18 cellular contexts compared by ENCODE assay signal in the genomic region with DNA sequence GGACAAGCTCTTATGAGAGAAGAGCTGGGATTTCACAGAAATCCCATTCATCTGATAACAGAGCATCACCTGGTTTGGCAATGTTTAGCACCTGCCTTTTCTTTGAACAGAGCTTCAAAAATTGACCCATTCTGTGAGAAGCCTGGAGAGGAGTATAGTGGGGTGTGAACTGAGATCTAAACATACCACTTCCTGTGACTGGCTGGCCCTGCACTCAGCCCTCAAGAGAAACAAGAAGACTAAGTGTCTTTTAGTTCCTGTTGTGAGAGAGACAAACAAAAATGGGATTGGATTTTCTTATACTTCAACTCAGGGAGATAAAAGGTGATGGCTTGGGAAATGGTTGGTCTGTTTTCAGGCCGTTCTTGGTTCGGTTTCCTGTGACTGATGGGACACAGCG.
DNase-seq lines count a peak whose midpoint lies in the region; ATAC-seq, FAIRE-seq and TF ChIP-seq lines count a peak whose summit lies in the region.
"Had no signal": no experiment of that assay in that cellular context is flagged by ENCODE, and none has a peak within 500 bp of the region (broad histone marks: within the 10 kb centered on the region; RNA-seq: fewer than 3 reads in every experiment).

No MANE protein-coding gene starts in this region.

- DNase-seq in A673 (ENCODE audit: low spot score) (no peak), H9 (no peak), WTC11 (ENCODE audit: low spot score) (no peak), mesothelial cell of epicardium (ENCODE audit: low spot score in 2 of 2, unreplicated experiment in 2 of 2) (no peak), omental fat pad (ENCODE audit: low spot score) (no peak), small intestine (no peak), mammary epithelial cell (no peak), MM.1S (no peak)
- DNase-seq: Calu3; CD4-positive, CD25-positive, alpha-beta regulatory T cell; DMS79; NCI-H2029; NCI-H2227 treated with DMSO at 0.1 percent for 48 hours; NCI-H524 treated with DMSO at 0.1 percent for 48 hours; PC-3 had no signal

- H2BK15ac ChIP-seq in H9 (ENCODE audit: low read depth, low read length): no peak overlapping the region

- H3K4me2 ChIP-seq in H9 (ENCODE audit: insufficient read depth, insufficient read length, low read length): no peak overlapping the region
- no peak overlapping the region for H3K4me2 ChIP-seq in mammary epithelial cell (ENCODE audit: insufficient read depth, low read depth, low read length)
- no peak overlapping the region for H3K4me2 ChIP-seq in MM.1S (ENCODE audit: low read depth, low read length)
- H3K4me2 ChIP-seq: A549, GM23338 had no signal

- intact Hi-C loops in A673 (cut with micrococcal nuclease; ENCODE audit: unreplicated experiment) (no loop called here), mammary epithelial cell (cut with micrococcal nuclease) (no loop called here)

- no peaks in the 10 kb centered on the region for H3F3A ChIP-seq in MM.1S (ENCODE audit: insufficient read depth, low read length)

- no peak overlapping the region for H3K56ac ChIP-seq in H9 (ENCODE audit: insufficient read length, low read depth, low read length)

- H4K91ac ChIP-seq in H9 (ENCODE audit: insufficient read length, low read depth, low read length): no peak overlapping the region

- no peaks in the 10 kb centered on the region for H3K79me1 ChIP-seq in H9 (ENCODE audit: insufficient read depth, low read depth, low read length, poor library complexity, severe bottlenecking)

- no CpG with 5 or more reads among the region's 3 CpGs for whole genome bisulfite sequencing in H9 (ENCODE audit: extremely low coverage, insufficient read length, low lambda C conversion rate)
- WGBS in small intestine, 3 donors: 81 to 84% (median 81%) methylated on average over 3 of the region's 3 CpGs
- 100% methylated on average over 3 of the region's 3 CpGs for WGBS in mammary epithelial cell (ENCODE audit: low coverage, missing lambda C conversion rate)

- no peak overlapping the region for H3K23ac ChIP-seq in H9 (ENCODE audit: insufficient read length, low read depth, low read length)

- no peak for TF ChIP-seq CTCF in A673 (conservative IDR thresholded peaks at IDR 0.05; ENCODE audit: low read depth, low read length)
- TF ChIP-seq CTCF in H9 (conservative IDR thresholded peaks at IDR 0.05): no peak
- TF ChIP-seq CTCF in WTC11 (IDR thresholded peaks at IDR 0.05): no peak
- no peak for TF ChIP-seq CTCF in mesothelial cell of epicardium (IDR thresholded peaks at IDR 0.05; ENCODE audit: unreplicated experiment)
- TF ChIP-seq CTCF in omental fat pad (IDR thresholded peaks at IDR 0.05): no peak
- no peak for TF ChIP-seq CTCF in mammary epithelial cell (conservative IDR thresholded peaks at IDR 0.05 in 1 of 2, IDR thresholded peaks at IDR 0.05 in 1 of 2; ENCODE audit: extremely low read depth in 1 of 2, insufficient read depth in 1 of 2, low read depth in 1 of 2, low read length in 2 of 2)
- no peak for TF ChIP-seq CTCF in MM.1S (IDR thresholded peaks at IDR 0.05; ENCODE audit: low read length)

- FAIRE-seq in small intestine (lab: Jason Lieb, UNC): no peak
- FAIRE-seq: A549, GM12892 had no signal

- H3K27ac ChIP-seq in A673 (ENCODE audit: low read depth, low read length, poor library complexity, severe bottlenecking) (peak overlapping the region; percentile 6), H9 (ENCODE audit: insufficient read length, low read depth, low read length) (no peak overlapping the region), small intestine (ENCODE audit: low read depth in 1 of 2, low read length in 1 of 2) (no peak overlapping the region), mammary epithelial cell (ENCODE audit: insufficient read depth, low read depth, low read length) (no peak overlapping the region), MM.1S (ENCODE audit: low read length) (no peak overlapping the region)
- H3K27ac ChIP-seq: A549 had no signal

- in situ Hi-C loops in mammary epithelial cell (cut with MboI; ENCODE audit: low sequenced_read_pairs in 2 of 2): no loop called here

- H4K20me1 ChIP-seq in H9 (ENCODE audit: control insufficient read depth, insufficient read depth, insufficient read length) (no peaks in the 10 kb centered on the region), mammary epithelial cell (ENCODE audit: insufficient read depth, low read length) (no peaks in the 10 kb centered on the region), MM.1S (ENCODE audit: insufficient read depth, low read length) (no peaks in the 10 kb centered on the region)

- no peak overlapping the region for H3T11ph ChIP-seq in H9 (ENCODE audit: low read length)

- H3K23me2 ChIP-seq in H9 (ENCODE audit: insufficient read length, low read depth, low read length, poor library complexity, severe bottlenecking): no peaks in the 10 kb centered on the region

- H2AFZ ChIP-seq in H9 (ENCODE audit: low read length) (no peak overlapping the region), mammary epithelial cell (ENCODE audit: low read depth, low read length) (no peak overlapping the region), MM.1S (ENCODE audit: low read length) (no peak overlapping the region)
- H2AFZ ChIP-seq: GM23338 had no signal

- no peak overlapping the region for H3K9ac ChIP-seq in H9 (ENCODE audit: extremely low read depth, insufficient read length, low read length)
- H3K9ac ChIP-seq in mammary epithelial cell (ENCODE audit: insufficient read depth, low read length): no peak overlapping the region
- H3K9ac ChIP-seq in MM.1S (ENCODE audit: low read length): no peak overlapping the region

- POLR2A ChIA-PET in A673 (lab: Charles Lee; ENCODE audit: low non-redundant PET): no interaction called here
- POLR2A ChIA-PET in WTC11 (lab: Charles Lee): interaction anchor here (0.6 kb wide), 1 partner anchor 36 kb away, joined by 3 read pairs; no protein-coding TSS in a partner anchor

- H3K4me1 Mint-ChIP-seq in H9 (0 out of 4 replicates have a peak, but pooled peaks cover 0 to 4% of the 10 kb centered on the region in 2 experiments), WTC11 (peaks cover 4% of the 10 kb centered on the region; the same call in 1 of the 2 replicates), mesothelial cell of epicardium (peaks cover 45% of the 10 kb centered on the region)
- H3K4me1 Mint-ChIP-seq: CD4-positive, CD25-positive, alpha-beta regulatory T cell; GM23338 had no signal

- no peak overlapping the region for H2BK12ac ChIP-seq in H9 (ENCODE audit: insufficient read length, low read depth, low read length)

- no peak overlapping the region for H3K4me3 Mint-ChIP-seq in H9
- no peak overlapping the region for H3K4me3 Mint-ChIP-seq in WTC11
- no peak overlapping the region for H3K4me3 Mint-ChIP-seq in mesothelial cell of epicardium
- H3K4me3 Mint-ChIP-seq: CD4-positive, CD25-positive, alpha-beta regulatory T cell; GM23338 had no signal

- no peak overlapping the region for H2AK5ac ChIP-seq in H9 (ENCODE audit: insufficient read length, low read length)

- H3K4ac ChIP-seq in H9 (ENCODE audit: low read depth, low read length): no peak overlapping the region

- no peaks in the 10 kb centered on the region for H3K36me3 ChIP-seq in A673 (ENCODE audit: insufficient read depth, low read length, poor library complexity, severe bottlenecking)
- no peaks in the 10 kb centered on the region for H3K36me3 ChIP-seq in small intestine (ENCODE audit: control insufficient read depth in 2 of 2, insufficient read depth in 2 of 2, low read length in 2 of 2)
- H3K36me3 ChIP-seq in mammary epithelial cell (ENCODE audit: insufficient read depth, low read length): no peaks in the 10 kb centered on the region
- H3K36me3 ChIP-seq in MM.1S (replicated peaks; ENCODE audit: insufficient read depth, low read length): no peaks in the 10 kb centered on the region

- H3K79me2 ChIP-seq in H9 (ENCODE audit: insufficient read depth, low read length) (no peaks in the 10 kb centered on the region), mammary epithelial cell (ENCODE audit: insufficient read depth, low read length) (no peaks in the 10 kb centered on the region), MM.1S (ENCODE audit: low read length) (no peaks in the 10 kb centered on the region)

- H3K9me2 ChIP-seq in MM.1S (replicated peaks; ENCODE audit: insufficient read depth, low read length): no peaks in the 10 kb centered on the region

- no peak overlapping the region for H4K8ac ChIP-seq in H9 (replicated peaks; ENCODE audit: insufficient read length, low read depth, low read length)

- dilution Hi-C loops in mammary epithelial cell (cut with HindIII; ENCODE audit: low sequenced_read_pairs): no loop called here

- H3K9me3 ChIP-seq in A673 (ENCODE audit: low read depth, low read length, poor library complexity, severe bottlenecking): no peaks in the 10 kb centered on the region
- no peaks in the 10 kb centered on the region for H3K9me3 ChIP-seq in H9 (ENCODE audit: control insufficient read depth, low read depth, low read length)
- no peaks in the 10 kb centered on the region for H3K9me3 ChIP-seq in small intestine (ENCODE audit: control insufficient read depth, low read depth)
- H3K9me3 ChIP-seq in mammary epithelial cell (replicated peaks; ENCODE audit: insufficient read depth, low read length): no peaks in the 10 kb centered on the region
- H3K9me3 ChIP-seq in MM.1S (replicated peaks; ENCODE audit: insufficient read depth, low read length): no peaks in the 10 kb centered on the region
- H3K9me3 ChIP-seq: A549 had no signal

- H3K27me3 ChIP-seq in A673 (replicated peaks; ENCODE audit: insufficient read depth, low read depth, low read length, poor library complexity) (no peaks in the 10 kb centered on the region), H9 (ENCODE audit: insufficient read depth, low read length) (no peaks in the 10 kb centered on the region), small intestine (ENCODE audit: control insufficient read depth in 2 of 2, insufficient read depth in 2 of 2, low read length in 2 of 2) (no peaks in the 10 kb centered on the region), mammary epithelial cell (ENCODE audit: insufficient read depth, low read length) (no peaks in the 10 kb centered on the region), MM.1S (replicated peaks; ENCODE audit: insufficient read depth, low read length) (no peaks in the 10 kb centered on the region)

- H4K5ac ChIP-seq in H9 (ENCODE audit: insufficient read length, low read depth, low read length): no peak overlapping the region

- H3K36me3 Mint-ChIP-seq in H9 (ENCODE audit: insufficient read depth in 1 of 3, low read depth in 3 of 3) (no peaks in the 10 kb centered on the region), WTC11 (no peaks in the 10 kb centered on the region), mesothelial cell of epicardium (peaks cover 6% of the 10 kb centered on the region)
- H3K36me3 Mint-ChIP-seq: CD4-positive, CD25-positive, alpha-beta regulatory T cell had no signal

- no TSS peak for BruUV-seq in A673 (replicated peaks; lab: Mats Ljungman, UMichigan)
- BruUV-seq in mammary epithelial cell (replicated peaks; lab: Mats Ljungman, UMichigan): no TSS peak

- ATAC-seq in WTC11: no peak
- ATAC-seq in omental fat pad (ENCODE audit: low FRiP score): no peak
- ATAC-seq: A549, GM23338, PC-3 had no signal

- H3K4me1 ChIP-seq in A673 (ENCODE audit: insufficient read depth, low read length, poor library complexity, severe bottlenecking) (peaks cover 60% of the 10 kb centered on the region), H9 (ENCODE audit: insufficient read depth, low read length) (no peaks in the 10 kb centered on the region), small intestine (ENCODE audit: control insufficient read depth in 2 of 2, insufficient read depth in 1 of 2, low read depth in 1 of 2, low read length in 1 of 2) (no peaks in the 10 kb centered on the region), mammary epithelial cell (ENCODE audit: insufficient read depth, low read length) (no peaks in the 10 kb centered on the region), MM.1S (ENCODE audit: low read length) (no peaks in the 10 kb centered on the region)
- H3K4me1 ChIP-seq: A549 had no signal

- H3K27ac Mint-ChIP-seq in H9: peak overlapping the region in 2 of 3 experiments; percentile 27 to 28; a peak in 3 of 7 replicates
- H3K27ac Mint-ChIP-seq in WTC11: peak overlapping the region; percentile 43
- H3K27ac Mint-ChIP-seq in mesothelial cell of epicardium: peak overlapping the region; percentile 73
- H3K27ac Mint-ChIP-seq: CD4-positive, CD25-positive, alpha-beta regulatory T cell; GM23338 had no signal

- CTCF ChIA-PET in A673 (lab: Charles Lee): no interaction called here
- CTCF ChIA-PET in WTC11 (lab: Charles Lee): no interaction called here
- CTCF ChIA-PET in mammary epithelial cell (lab: Charles Lee; ENCODE audit: low non-redundant PET): no interaction called here

- no peak overlapping the region for H3K14ac ChIP-seq in H9 (ENCODE audit: insufficient read depth, low read length)

- H3K4me3 ChIP-seq in A673 (ENCODE audit: low read depth, low read length, poor library complexity, severe bottlenecking): no peak overlapping the region
- no peak overlapping the region for H3K4me3 ChIP-seq in small intestine (ENCODE audit: low read depth in 1 of 2, low read length in 2 of 2)
- no peak overlapping the region for H3K4me3 ChIP-seq in mammary epithelial cell (replicated peaks in 1 of 3; ENCODE audit: insufficient read depth in 1 of 3, low read depth in 2 of 3, low read length in 3 of 3)
- H3K4me3 ChIP-seq in MM.1S (ENCODE audit: low read length): no peak overlapping the region
- H3K4me3 ChIP-seq: A549, GM23338 had no signal

- H3K27me3 Mint-ChIP-seq in H9 (ENCODE audit: low read depth) (no peaks in the 10 kb centered on the region), WTC11 (ENCODE audit: low read depth) (no peaks in the 10 kb centered on the region), mesothelial cell of epicardium (ENCODE audit: low read depth) (no peaks in the 10 kb centered on the region)
- H3K27me3 Mint-ChIP-seq: CD4-positive, CD25-positive, alpha-beta regulatory T cell had no signal

- no peak overlapping the region for H2BK20ac ChIP-seq in H9 (ENCODE audit: low read depth, low read length, poor library complexity, severe bottlenecking)

- H2BK120ac ChIP-seq in H9 (ENCODE audit: low read depth, low read length, poor library complexity, severe bottlenecking): no peak overlapping the region

- H3K9me3 Mint-ChIP-seq in H9 (no peaks in the 10 kb centered on the region), WTC11 (no peaks in the 10 kb centered on the region), mesothelial cell of epicardium (no peaks in the 10 kb centered on the region)
- H3K9me3 Mint-ChIP-seq: GM23338 had no signal

- no peak overlapping the region for H2BK5ac ChIP-seq in H9 (ENCODE audit: insufficient read length, low read length)

- no peak overlapping the region for H3K18ac ChIP-seq in H9 (ENCODE audit: insufficient read length, low read depth, low read length)
